In genomic region chr1:154609398-154610380, GRCh38 we compare ENCODE assay signal across 8 cellular contexts. TPM values are rescaled to one million over a fixed set of nuclear protein-coding genes. Genes with fewer than 3 reads are reported as not detected.
DNase-seq lines count a peak whose midpoint lies in the region; FAIRE-seq and TF ChIP-seq lines count a peak whose summit lies in the region.

No MANE protein-coding gene starts in this region.

- no peak for TF ChIP-seq CTCF in glutamatergic neuron (IDR thresholded peaks at IDR 0.05; ENCODE audit: partially characterized antibody, unreplicated experiment)

- no peak for FAIRE-seq in RCC 7860 (lab: Jason Lieb, UNC)

- H3K27ac Mint-ChIP-seq in glutamatergic neuron (ENCODE audit: unreplicated experiment): peak overlapping the region; percentile 71

- peaks cover 2% of the 10 kb centered on the region for H3K27me3 Mint-ChIP-seq in glutamatergic neuron (ENCODE audit: unreplicated experiment)

- H3K4me3 Mint-ChIP-seq in glutamatergic neuron (ENCODE audit: unreplicated experiment): peak overlapping the region; percentile 78

- DNase-seq in COLO668 (lab: John Stamatoyannopoulos, UW; ENCODE audit: unreplicated experiment): peak; percentile 45
- DNase-seq in NCI-H1436 (lab: John Stamatoyannopoulos, UW): peak; percentile 64
- peak; percentile 50 for DNase-seq in activated CD8-positive, alpha-beta memory T cell treated with anti-CD3 and anti-CD28 coated beads, Interleukin-2, amount 50 U/mL, for 4 hours
- no peak for DNase-seq in glutamatergic neuron
- DNase-seq in stimulated activated CD4-positive, alpha-beta T cell treated with anti-CD3 and anti-CD28 coated beads, Interleukin-4, amount 100 ng/mL, for 4 hours: peak; percentile 36 to 75
- DNase-seq in NCI-H2029 treated with DMSO at 0.1 percent for 48 hours (lab: John Stamatoyannopoulos, UW): no peak
- no peak for DNase-seq in KG1 (lab: John Stamatoyannopoulos, UW)
- no peak for DNase-seq in RCC 7860 (ENCODE audit: low spot score)

- H3K4me1 Mint-ChIP-seq in glutamatergic neuron (ENCODE audit: low read depth, unreplicated experiment): peaks cover 30% of the 10 kb centered on the region

- H3K36me3 Mint-ChIP-seq in glutamatergic neuron (ENCODE audit: unreplicated experiment): no peaks in the 10 kb centered on the region

- peaks cover 5% of the 10 kb centered on the region for H3K9me3 Mint-ChIP-seq in glutamatergic neuron (ENCODE audit: unreplicated experiment)

RNA-seq across cellular contexts. Expression of gene ADAR, which starts 1.7 kb away (rescaled TPM):
- 166 TPM for total RNA-seq in glutamatergic neuron (ENCODE audit: unreplicated experiment)

RNA-seq across cellular contexts. Expression of gene CHRNB2, which starts 42.1 kb away (rescaled TPM):
- 44.9 TPM for total RNA-seq in glutamatergic neuron (ENCODE audit: unreplicated experiment)

RNA-seq across cellular contexts. Expression of gene UBE2Q1, which starts 51.2 kb away (rescaled TPM):
- total RNA-seq in glutamatergic neuron (ENCODE audit: unreplicated experiment): 80.5 TPM

Comparison
In these comparisons a context has a peak if more than half of its experiments do, and no peak if none do; other contexts are left out.
1. DNase-seq: peak in COLO668 (single experiment), NCI-H1436 (single experiment), activated CD8-positive, alpha-beta memory T cell treated with anti-CD3 and anti-CD28 coated beads, Interleukin-2, amount 50 U/mL, for 4 hours (single experiment) and stimulated activated CD4-positive, alpha-beta T cell treated with anti-CD3 and anti-CD28 coated beads, Interleukin-4, amount 100 ng/mL, for 4 hours (2 of 2); none in glutamatergic neuron (single experiment), NCI-H2029 treated with DMSO at 0.1 percent for 48 hours (single experiment), KG1 (single experiment) and RCC 7860 (single experiment).